Comparison of ENCODE assay signal across 29 cellular contexts in genomic region chr11:70173018-70173417, GRCh38.
"Had no signal": no experiment of that assay in that cellular context is flagged by ENCODE, and none has a peak within 500 bp of the region (broad histone marks: within the 10 kb centered on the region; RNA-seq: fewer than 3 reads in every experiment).

No MANE protein-coding gene starts in this region.

- H3K4me3 ChIP-seq: body of pancreas, left lung, lower lobe of right lung, ovary, prostate gland, skin epidermis, testis, transverse colon had no signal

- H3K27ac ChIP-seq: body of pancreas, left lung, lower lobe of right lung, neutrophil, ovary, prostate gland, skin epidermis, testis, transverse colon had no signal

- H3K4me1 ChIP-seq: body of pancreas, left lung, lower lobe of right lung, testis, transverse colon had no signal

- H3K4me3 Mint-ChIP-seq: activated T-cell treated with anti-CD3 and anti-CD28 coated beads, Interleukin-2, amount 50 U/mL, for 72 hours; effector memory CD8-positive, alpha-beta T cell; natural killer cell treated with Interleukin-12 subunit alpha and Interleukin-12 subunit beta and Interleukin-15 and Interleukin-18, amount 100 ng/mL, for 72 hours had no signal

- H3K36me3 Mint-ChIP-seq: activated naive CD4-positive, alpha-beta T cell treated with anti-CD3 and anti-CD28 coated beads, Interleukin-2, amount 50 U/mL, for 72 hours; natural killer cell treated with Interleukin-12 subunit alpha and Interleukin-12 subunit beta and Interleukin-15 and Interleukin-18, amount 100 ng/mL, for 72 hours had no signal

- H3K36me3 ChIP-seq: left lung, lower lobe of right lung, neutrophil, ovary, prostate gland, transverse colon had no signal

- DNase-seq: activated CD4-positive, alpha-beta T cell treated with anti-CD3 and anti-CD28 coated beads for 4 hours; activated CD4-positive, alpha-beta T cell treated with anti-CD3 and anti-CD28 coated beads, Interleukin-2, amount 50 U/mL, for 4 hours; activated naive CD4-positive, alpha-beta T cell; activated T-cell treated with anti-CD3 and anti-CD28 coated beads for 4 hours; activated T-cell treated with anti-CD3 and anti-CD28 coated beads, Interleukin-2, amount 50 U/mL, for 72 hours; anterior cingulate cortex; body of pancreas; cortex of kidney; effector memory CD8-positive, alpha-beta T cell; erythroblast; foreskin fibroblast; head of caudate nucleus; hypothalamus; kidney glomerular epithelial cell; lower lobe of right lung; mesendoderm; ovary; retina; stimulated activated CD4-positive, alpha-beta T cell treated with anti-CD3 and anti-CD28 coated beads, Interleukin-12 subunit alpha, Interleukin-12 subunit beta, amount 100 ng/mL, for 4 hours; stimulated activated CD4-positive, alpha-beta T cell treated with anti-CD3 and anti-CD28 coated beads, Interleukin-4, amount 100 ng/mL, for 1 hour; stimulated activated naive CD8-positive, alpha-beta T cell treated with anti-CD3 and anti-CD28 coated beads, Interleukin-15, Interleukin-2, amounts not matched to agents 100 U/mL and 50 U/mL, for 24 hours; testis; transverse colon had no signal

- H3K27me3 ChIP-seq: body of pancreas, ovary, testis had no signal

- H3K9me3 ChIP-seq: body of pancreas, left lung, lower lobe of right lung, neutrophil, ovary, prostate gland, testis, transverse colon had no signal

- H3K27ac Mint-ChIP-seq: activated naive CD4-positive, alpha-beta T cell treated with anti-CD3 and anti-CD28 coated beads, Interleukin-2, amount 50 U/mL, for 72 hours; activated T-cell treated with anti-CD3 and anti-CD28 coated beads, Interleukin-2, amount 50 U/mL, for 72 hours; effector memory CD8-positive, alpha-beta T cell; natural killer cell treated with Interleukin-12 subunit alpha and Interleukin-12 subunit beta and Interleukin-15 and Interleukin-18, amount 100 ng/mL, for 72 hours had no signal

- H3K9me3 Mint-ChIP-seq: activated naive CD4-positive, alpha-beta T cell treated with anti-CD3 and anti-CD28 coated beads, Interleukin-2, amount 50 U/mL, for 72 hours; activated T-cell treated with anti-CD3 and anti-CD28 coated beads, Interleukin-2, amount 50 U/mL, for 72 hours; effector memory CD8-positive, alpha-beta T cell; natural killer cell treated with Interleukin-12 subunit alpha and Interleukin-12 subunit beta and Interleukin-15 and Interleukin-18, amount 100 ng/mL, for 72 hours had no signal
